Comparison of ENCODE assay signal across 11 cellular contexts in the genomic region with DNA sequence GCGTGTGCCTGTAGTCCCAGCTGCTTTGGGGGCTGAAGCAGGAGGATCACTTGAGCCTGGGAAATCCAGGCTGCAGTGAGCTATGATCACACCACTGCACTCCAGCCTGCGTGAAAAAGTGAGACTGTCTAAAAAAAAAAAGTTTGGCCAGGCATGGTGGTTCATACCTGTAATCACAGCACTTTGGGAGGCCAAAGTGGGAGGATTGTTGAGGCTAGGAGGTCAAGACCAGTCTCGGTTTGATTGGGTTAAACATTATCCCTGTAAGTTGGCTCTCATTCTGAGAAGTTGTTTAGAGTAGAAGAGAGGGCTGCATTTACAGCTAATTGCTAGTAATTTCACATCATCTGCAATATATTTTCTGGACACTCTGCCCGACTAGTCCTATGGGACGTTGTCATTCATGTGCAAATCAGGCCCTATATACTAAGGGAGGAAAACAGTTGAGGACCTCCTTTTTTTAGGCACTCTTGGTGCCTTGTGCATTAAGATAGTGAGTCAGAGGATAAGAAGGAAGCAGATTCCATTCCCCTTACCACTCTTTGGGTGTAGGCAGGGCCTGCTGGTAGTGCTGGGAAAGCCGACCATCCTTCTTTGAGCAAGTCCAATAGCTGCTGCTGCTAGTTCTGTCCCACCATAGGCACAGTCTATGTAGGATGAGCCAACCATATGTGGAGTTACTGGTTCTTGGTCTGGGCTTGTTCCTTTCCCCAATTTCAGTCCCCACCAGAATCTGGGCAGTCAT. TPM values are rescaled to one million over a fixed set of nuclear protein-coding genes. Genes with fewer than 3 reads are reported as not detected.
DNase-seq lines count a peak whose midpoint lies in the region; ATAC-seq and TF ChIP-seq lines count a peak whose summit lies in the region.
"Had no signal": no experiment of that assay in that cellular context is flagged by ENCODE, and none has a peak within 500 bp of the region (broad histone marks: within the 10 kb centered on the region; RNA-seq: fewer than 3 reads in every experiment).

No MANE protein-coding gene starts in this region.

- H3K27ac Mint-ChIP-seq in activated naive CD4-positive, alpha-beta T cell treated with anti-CD3 and anti-CD28 coated beads, Interleukin-2, amount 50 U/mL, for 72 hours = peak overlapping the region; percentile 74 to 75
- H3K27ac Mint-ChIP-seq in stimulated activated effector memory CD8-positive, alpha-beta T cell treated with anti-CD3 and anti-CD28 coated beads, Interleukin-12 subunit alpha, Interleukin-12 subunit beta, amount 100 ng/mL, for 72 hours = peak overlapping the region; percentile 88
- H3K27ac Mint-ChIP-seq: brain had no signal

- H3K4me1 Mint-ChIP-seq in stimulated activated effector memory CD8-positive, alpha-beta T cell treated with anti-CD3 and anti-CD28 coated beads, Interleukin-12 subunit alpha, Interleukin-12 subunit beta, amount 100 ng/mL, for 72 hours = peaks cover 56% of the 10 kb centered on the region

- peaks cover 0 to 5% of the 10 kb centered on the region in 2 donors for H3K36me3 Mint-ChIP-seq in activated naive CD4-positive, alpha-beta T cell treated with anti-CD3 and anti-CD28 coated beads, Interleukin-2, amount 50 U/mL, for 72 hours
- peaks cover 66% of the 10 kb centered on the region for H3K36me3 Mint-ChIP-seq in stimulated activated effector memory CD8-positive, alpha-beta T cell treated with anti-CD3 and anti-CD28 coated beads, Interleukin-12 subunit alpha, Interleukin-12 subunit beta, amount 100 ng/mL, for 72 hours

- no peak for ATAC-seq in activated naive CD4-positive, alpha-beta T cell treated with anti-CD3 and anti-CD28 coated beads, Interleukin-2, amount 50 U/mL, for 72 hours
- ATAC-seq in stimulated activated effector memory CD8-positive, alpha-beta T cell treated with anti-CD3 and anti-CD28 coated beads, Interleukin-12 subunit alpha, Interleukin-12 subunit beta, amount 100 ng/mL, for 72 hours = no peak
- ATAC-seq in HG03280 (IDR thresholded peaks at IDR 0.05; ENCODE audit: unreplicated experiment) = no peak
- ATAC-seq: K562 had no signal

- no peak for DNase-seq in activated naive CD4-positive, alpha-beta T cell treated with anti-CD3 and anti-CD28 coated beads, Interleukin-2, amount 50 U/mL, for 72 hours (ENCODE audit: low spot score in 2 of 2)
- DNase-seq in activated naive CD4-positive, alpha-beta T cell treated with Interleukin-2 at 50 U/mL for 16 hours = no peak
- peak; percentile 31 for DNase-seq in SW480 (ENCODE audit: low spot score)
- DNase-seq in fibroblast of the aortic adventitia (ENCODE audit: low read depth) = peak; percentile 77
- no peak for DNase-seq in stimulated activated effector memory CD8-positive, alpha-beta T cell treated with anti-CD3 and anti-CD28 coated beads, Interleukin-12 subunit alpha, Interleukin-12 subunit beta, amount 100 ng/mL, for 72 hours (ENCODE audit: low spot score in 2 of 2)
- no peak for DNase-seq in pons (ENCODE audit: low spot score)
- DNase-seq in stimulated activated CD4-positive, alpha-beta T cell treated with anti-CD3 and anti-CD28 coated beads, Interleukin-4, amount 100 ng/mL, for 1 hour = no peak
- DNase-seq: NK-92 treated with Interleukin-12 subunit alpha and Interleukin-12 subunit beta, amount 100 ng/mL, for 24 hours had no signal

- no peak for TF ChIP-seq CTCF in fibroblast of the aortic adventitia (IDR thresholded peaks at IDR 0.05; ENCODE audit: insufficient read depth, low read length)

- no peaks in the 10 kb centered on the region for H3K9me3 Mint-ChIP-seq in activated naive CD4-positive, alpha-beta T cell treated with anti-CD3 and anti-CD28 coated beads, Interleukin-2, amount 50 U/mL, for 72 hours
- no peaks in the 10 kb centered on the region for H3K9me3 Mint-ChIP-seq in stimulated activated effector memory CD8-positive, alpha-beta T cell treated with anti-CD3 and anti-CD28 coated beads, Interleukin-12 subunit alpha, Interleukin-12 subunit beta, amount 100 ng/mL, for 72 hours
- H3K9me3 Mint-ChIP-seq: brain had no signal

- H3K4me3 ChIP-seq in fibroblast of the aortic adventitia (ENCODE audit: low read depth, low read length) = no peak overlapping the region
- H3K4me3 ChIP-seq: K562 had no signal

- H3K4me3 Mint-ChIP-seq in stimulated activated effector memory CD8-positive, alpha-beta T cell treated with anti-CD3 and anti-CD28 coated beads, Interleukin-12 subunit alpha, Interleukin-12 subunit beta, amount 100 ng/mL, for 72 hours = no peak overlapping the region
- H3K4me3 Mint-ChIP-seq: brain had no signal

RNA-seq across cellular contexts. Expression of gene HMOX2, which starts 18.7 kb away (rescaled TPM):
- total RNA-seq in activated naive CD4-positive, alpha-beta T cell treated with anti-CD3 and anti-CD28 coated beads, Interleukin-2, amount 50 U/mL, for 72 hours = 10 to 100 TPM; 32.5 to 56.4 TPM
- 24.8 and 30.5 TPM in 2 replicates for total RNA-seq in fibroblast of the aortic adventitia (ENCODE audit: low replicate concordance)

RNA-seq across cellular contexts. Expression of gene NMRAL1, which starts 20.5 kb away (rescaled TPM):
- 10 to 100 TPM; 30.5 to 42.8 TPM for total RNA-seq in activated naive CD4-positive, alpha-beta T cell treated with anti-CD3 and anti-CD28 coated beads, Interleukin-2, amount 50 U/mL, for 72 hours
- total RNA-seq in fibroblast of the aortic adventitia (ENCODE audit: low replicate concordance) = 43.4 and 80.7 TPM in 2 replicates

RNA-seq across cellular contexts. Expression of gene CDIP1, which starts 43.7 kb away (rescaled TPM):
- 10 to 100 TPM; 27.5 to 32.9 TPM for total RNA-seq in activated naive CD4-positive, alpha-beta T cell treated with anti-CD3 and anti-CD28 coated beads, Interleukin-2, amount 50 U/mL, for 72 hours
- 11.8 and 20.3 TPM in 2 replicates for total RNA-seq in fibroblast of the aortic adventitia (ENCODE audit: low replicate concordance)

Comparison
In these comparisons a context has a peak if more than half of its experiments do, and no peak if none do; other contexts are left out.
1. DNase-seq: peak in SW480 (single experiment) and fibroblast of the aortic adventitia (single experiment); none in activated naive CD4-positive, alpha-beta T cell treated with anti-CD3 and anti-CD28 coated beads, Interleukin-2, amount 50 U/mL, for 72 hours (0 of 2), activated naive CD4-positive, alpha-beta T cell treated with Interleukin-2 at 50 U/mL for 16 hours (single experiment), stimulated activated effector memory CD8-positive, alpha-beta T cell treated with anti-CD3 and anti-CD28 coated beads, Interleukin-12 subunit alpha, Interleukin-12 subunit beta, amount 100 ng/mL, for 72 hours (0 of 2), pons (single experiment) and stimulated activated CD4-positive, alpha-beta T cell treated with anti-CD3 and anti-CD28 coated beads, Interleukin-4, amount 100 ng/mL, for 1 hour (single experiment).